9 cellular contexts compared by ENCODE assay signal in genomic region chr9:137457406-137458193, GRCh38. TPM values are rescaled to one million over a fixed set of nuclear protein-coding genes. Genes with fewer than 3 reads are reported as not detected.
DNase-seq lines count a peak whose midpoint lies in the region; ATAC-seq, FAIRE-seq and TF ChIP-seq lines count a peak whose summit lies in the region.
"Had no signal": no experiment of that assay in that cellular context is flagged by ENCODE, and none has a peak within 500 bp of the region (broad histone marks: within the 10 kb centered on the region; RNA-seq: fewer than 3 reads in every experiment).

No MANE protein-coding gene starts in this region.

- H3K27me3 ChIP-seq in GM23338 (ENCODE audit: insufficient read depth) (no peaks in the 10 kb centered on the region), small intestine (ENCODE audit: control insufficient read depth in 2 of 2, insufficient read depth in 2 of 2, low read length in 2 of 2) (no peaks in the 10 kb centered on the region)

- no peak for ATAC-seq in GM23338
- ATAC-seq: left colon had no signal

- 89 to 93% (median 91%) methylated on average over 34 to 44 of the region's 44 CpGs for WGBS in small intestine, 3 donors

- no peak overlapping the region for H2AFZ ChIP-seq in GM23338

- H3K4me2 ChIP-seq in GM23338: peak overlapping the region; percentile 83

- H3F3A ChIP-seq in GM23338 (replicated peaks; ENCODE audit: low read depth): 0 out of 2 replicates have a peak, but pooled peaks cover 3% of the 10 kb centered on the region

- H3K4me1 ChIP-seq in GM23338 (ENCODE audit: insufficient read depth) (peaks cover 6% of the 10 kb centered on the region; the same call in 1 of the 2 replicates), small intestine (ENCODE audit: control insufficient read depth in 2 of 2, insufficient read depth in 1 of 2, low read depth in 1 of 2, low read length in 1 of 2) (peaks cover 8 to 9% of the 10 kb centered on the region in 2 donors)

- no peak overlapping the region for H3K27ac Mint-ChIP-seq in GM23338
- no peak overlapping the region for H3K27ac Mint-ChIP-seq in activated CD4-positive, alpha-beta memory T cell treated with anti-CD3 and anti-CD28 coated beads, Interleukin-2, amount 10 ng/mL, durations not matched to agents 7 days and 5 days

- CTCF ChIA-PET in activated CD4-positive, alpha-beta memory T cell treated with anti-CD3 and anti-CD28 coated beads, Interleukin-2, amount 10 ng/mL, durations not matched to agents 7 days and 5 days (lab: Charles Lee): no interaction called here

- H4K20me1 ChIP-seq in GM23338 (replicated peaks; ENCODE audit: insufficient read depth): no peaks in the 10 kb centered on the region; the same call in 1 of the 2 replicates

- no peak for TF ChIP-seq CTCF in GM23338 (conservative IDR thresholded peaks at IDR 0.05; ENCODE audit: low read depth in 2 of 2)
- TF ChIP-seq CTCF in foreskin fibroblast (IDR thresholded peaks at IDR 0.05; ENCODE audit: low read depth, low read length): no peak
- no peak for TF ChIP-seq CTCF in retinal pigment epithelial cell (conservative IDR thresholded peaks at IDR 0.05; ENCODE audit: low read depth, low read length)

- H3K79me2 ChIP-seq in GM23338 (replicated peaks; ENCODE audit: insufficient read depth): no peaks in the 10 kb centered on the region

- peak overlapping the region; percentile 34; the same call in 1 of the 3 replicates for H3K4me3 Mint-ChIP-seq in GM23338
- peak overlapping the region; percentile 53 for H3K4me3 Mint-ChIP-seq in activated CD4-positive, alpha-beta memory T cell treated with anti-CD3 and anti-CD28 coated beads, Interleukin-2, amount 10 ng/mL, durations not matched to agents 7 days and 5 days

- no peak for FAIRE-seq in small intestine (lab: Jason Lieb, UNC)

- no peaks in the 10 kb centered on the region for H3K9me3 Mint-ChIP-seq in GM23338
- no peaks in the 10 kb centered on the region for H3K9me3 Mint-ChIP-seq in activated CD4-positive, alpha-beta memory T cell treated with anti-CD3 and anti-CD28 coated beads, Interleukin-2, amount 10 ng/mL, durations not matched to agents 7 days and 5 days

- no peak for DNase-seq in GM23338 (ENCODE audit: low spot score)
- no peak for DNase-seq in activated CD4-positive, alpha-beta memory T cell treated with anti-CD3 and anti-CD28 coated beads, Interleukin-2, amount 10 ng/mL, durations not matched to agents 7 days and 5 days
- DNase-seq in foreskin fibroblast: no peak
- DNase-seq in retinal pigment epithelial cell (ENCODE audit: low read depth): no peak
- DNase-seq in NCI-H510A treated with DMSO at 0.1 percent for 48 hours (lab: John Stamatoyannopoulos, UW): no peak
- DNase-seq in NCI-H510A (lab: John Stamatoyannopoulos, UW): no peak
- no peak for DNase-seq in NCI-H1694 (lab: John Stamatoyannopoulos, UW)
- no peak for DNase-seq in small intestine

- H3K9me2 ChIP-seq in GM23338 (ENCODE audit: insufficient read depth): no peaks in the 10 kb centered on the region

- H3K4me1 Mint-ChIP-seq in GM23338: peaks cover 8% of the 10 kb centered on the region; the same call in 2 of the 3 replicates
- H3K4me1 Mint-ChIP-seq in activated CD4-positive, alpha-beta memory T cell treated with anti-CD3 and anti-CD28 coated beads, Interleukin-2, amount 10 ng/mL, durations not matched to agents 7 days and 5 days: peaks cover 38% of the 10 kb centered on the region

- H3K9me3 ChIP-seq in small intestine (ENCODE audit: control insufficient read depth, low read depth): no peaks in the 10 kb centered on the region

- peaks cover 3% of the 10 kb centered on the region; the same call in 1 of the 3 replicates for H3K36me3 Mint-ChIP-seq in GM23338 (ENCODE audit: low read depth)
- H3K36me3 Mint-ChIP-seq in activated CD4-positive, alpha-beta memory T cell treated with anti-CD3 and anti-CD28 coated beads, Interleukin-2, amount 10 ng/mL, durations not matched to agents 7 days and 5 days (ENCODE audit: low read depth): peaks cover 6% of the 10 kb centered on the region

- H3K27ac ChIP-seq in GM23338 (ENCODE audit: low read depth) (no peak overlapping the region), small intestine (ENCODE audit: low read depth in 1 of 2, low read length in 1 of 2) (no peak overlapping the region)

- H3K4me3 ChIP-seq in GM23338: peak overlapping the region; percentile 71
- H3K4me3 ChIP-seq in foreskin fibroblast (ENCODE audit: low read depth in 1 of 2, low read length in 2 of 2): peak overlapping the region; percentile 66 to 73
- H3K4me3 ChIP-seq in retinal pigment epithelial cell (ENCODE audit: low read length): peak overlapping the region; percentile 65
- H3K4me3 ChIP-seq in small intestine (ENCODE audit: low read depth in 1 of 2, low read length in 2 of 2): peak overlapping the region in 1 of 2 donors; percentile 75

- POLR2A ChIA-PET in activated CD4-positive, alpha-beta memory T cell treated with anti-CD3 and anti-CD28 coated beads, Interleukin-2, amount 10 ng/mL, durations not matched to agents 7 days and 5 days (lab: Charles Lee): no interaction called here

- H3K27me3 Mint-ChIP-seq in GM23338 (ENCODE audit: insufficient read depth, low read depth, poor library complexity): peaks cover 9% of the 10 kb centered on the region
- no peaks in the 10 kb centered on the region for H3K27me3 Mint-ChIP-seq in activated CD4-positive, alpha-beta memory T cell treated with anti-CD3 and anti-CD28 coated beads, Interleukin-2, amount 10 ng/mL, durations not matched to agents 7 days and 5 days

- H3K36me3 ChIP-seq in GM23338 (ENCODE audit: insufficient read depth) (peaks cover 2% of the 10 kb centered on the region; the same call in 1 of the 2 replicates), small intestine (ENCODE audit: control insufficient read depth in 2 of 2, insufficient read depth in 2 of 2, low read length in 2 of 2) (no peaks in the 10 kb centered on the region)

TF ChIP-seq in GM23338, 12 proteins besides CTCF, POLR2A, EP300 and RAD21 (continues in another document):
- no peak for TF ChIP-seq JUNB (IDR thresholded peaks at IDR 0.05; ENCODE audit: unreplicated experiment)
- TF ChIP-seq EZH2 (IDR thresholded peaks at IDR 0.05; ENCODE audit: low read depth, unreplicated experiment): no peak
- TF ChIP-seq ZNF331 (CRISPR knock-in tag; IDR thresholded peaks at IDR 0.05; ENCODE audit: low read depth): no peak
- TF ChIP-seq, protein P1, sequence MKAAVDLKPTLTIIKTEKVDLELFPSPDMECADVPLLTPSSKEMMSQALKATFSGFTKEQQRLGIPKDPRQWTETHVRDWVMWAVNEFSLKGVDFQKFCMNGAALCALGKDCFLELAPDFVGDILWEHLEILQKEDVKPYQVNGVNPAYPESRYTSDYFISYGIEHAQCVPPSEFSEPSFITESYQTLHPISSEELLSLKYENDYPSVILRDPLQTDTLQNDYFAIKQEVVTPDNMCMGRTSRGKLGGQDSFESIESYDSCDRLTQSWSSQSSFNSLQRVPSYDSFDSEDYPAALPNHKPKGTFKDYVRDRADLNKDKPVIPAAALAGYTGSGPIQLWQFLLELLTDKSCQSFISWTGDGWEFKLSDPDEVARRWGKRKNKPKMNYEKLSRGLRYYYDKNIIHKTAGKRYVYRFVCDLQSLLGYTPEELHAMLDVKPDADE (IDR thresholded peaks at IDR 0.05): no peak
- no peak for TF ChIP-seq STAT1 (IDR thresholded peaks at IDR 0.05; ENCODE audit: unreplicated experiment)
- no peak for TF ChIP-seq ZNF114 (CRISPR knock-in tag; IDR thresholded peaks at IDR 0.05)
- no peak for TF ChIP-seq EZH2phosphoT487 (IDR thresholded peaks at IDR 0.05; ENCODE audit: unreplicated experiment)
- no peak for TF ChIP-seq CREB1 (CRISPR knock-in tag; IDR thresholded peaks at IDR 0.05; ENCODE audit: low read depth)
- no peak for TF ChIP-seq NANOG (IDR thresholded peaks at IDR 0.05; ENCODE audit: borderline replicate concordance)

RNA-seq across cellular contexts. Expression of gene NSMF, which starts 1.5 kb away (rescaled TPM):
- total RNA-seq in GM23338 (2014; rRNA removed; shearing (Covaris generic)): 87.0 and 103 TPM in 2 replicates
- polyA plus RNA-seq in GM23338 (2016; fragmentation: Nextera tagmentation; extraction: Ambion mirVana): 20.3 and 22.3 TPM in 2 replicates
- 10 to 100 TPM; 29.0 to 31.9 TPM for total RNA-seq in activated CD4-positive, alpha-beta memory T cell treated with anti-CD3 and anti-CD28 coated beads, Interleukin-2, amount 10 ng/mL, durations not matched to agents 7 days and 5 days
- 10 to 100 TPM; 34.0 to 76.9 (median 57.3) TPM for polyA plus RNA-seq in small intestine

RNA-seq across cellular contexts. Expression of gene ENTPD8, which starts 16.4 kb away (rescaled TPM):
- total RNA-seq in GM23338 (2014; rRNA removed; shearing (Covaris generic)): 0.42 and 1.6 TPM in 2 replicates
- polyA plus RNA-seq in GM23338 (2016; fragmentation: Nextera tagmentation; extraction: Ambion mirVana): 0.89 and 1.1 TPM in 2 replicates
- total RNA-seq in activated CD4-positive, alpha-beta memory T cell treated with anti-CD3 and anti-CD28 coated beads, Interleukin-2, amount 10 ng/mL, durations not matched to agents 7 days and 5 days: not detected
- 10 to 100 TPM; 15.9 to 85.4 (median 62.8) TPM for polyA plus RNA-seq in small intestine

RNA-seq across cellular contexts. Expression of gene NOXA1, which starts 34.4 kb away (rescaled TPM):
- total RNA-seq in GM23338 (2014; rRNA removed; shearing (Covaris generic)): 0.59 and 0.62 TPM in 2 replicates
- polyA plus RNA-seq in GM23338 (2016; fragmentation: Nextera tagmentation; extraction: Ambion mirVana) (0.68 and 1.4 TPM in 2 replicates), small intestine (10 to 100 TPM in 2 of 3 donors, 1 to 10 TPM in 1; 8.0 to 38.0 (median 24.9) TPM)
- under 1 TPM; 0.50 to 0.73 TPM for total RNA-seq in activated CD4-positive, alpha-beta memory T cell treated with anti-CD3 and anti-CD28 coated beads, Interleukin-2, amount 10 ng/mL, durations not matched to agents 7 days and 5 days

RNA-seq across cellular contexts. Expression of gene EXD3, which starts 34.6 kb away (rescaled TPM):
- 3.6 and 4.4 TPM in 2 replicates for total RNA-seq in GM23338 (2014; rRNA removed; shearing (Covaris generic))
- polyA plus RNA-seq in GM23338 (2016; fragmentation: Nextera tagmentation; extraction: Ambion mirVana) (9.7 and 9.9 TPM in 2 replicates), small intestine (10 to 100 TPM; 15.0 to 36.2 (median 28.6) TPM)
- total RNA-seq in activated CD4-positive, alpha-beta memory T cell treated with anti-CD3 and anti-CD28 coated beads, Interleukin-2, amount 10 ng/mL, durations not matched to agents 7 days and 5 days: 10 to 100 TPM; 17.9 to 18.1 TPM
